ENCODE assay signal across 1 cellular context in the genomic region with DNA sequence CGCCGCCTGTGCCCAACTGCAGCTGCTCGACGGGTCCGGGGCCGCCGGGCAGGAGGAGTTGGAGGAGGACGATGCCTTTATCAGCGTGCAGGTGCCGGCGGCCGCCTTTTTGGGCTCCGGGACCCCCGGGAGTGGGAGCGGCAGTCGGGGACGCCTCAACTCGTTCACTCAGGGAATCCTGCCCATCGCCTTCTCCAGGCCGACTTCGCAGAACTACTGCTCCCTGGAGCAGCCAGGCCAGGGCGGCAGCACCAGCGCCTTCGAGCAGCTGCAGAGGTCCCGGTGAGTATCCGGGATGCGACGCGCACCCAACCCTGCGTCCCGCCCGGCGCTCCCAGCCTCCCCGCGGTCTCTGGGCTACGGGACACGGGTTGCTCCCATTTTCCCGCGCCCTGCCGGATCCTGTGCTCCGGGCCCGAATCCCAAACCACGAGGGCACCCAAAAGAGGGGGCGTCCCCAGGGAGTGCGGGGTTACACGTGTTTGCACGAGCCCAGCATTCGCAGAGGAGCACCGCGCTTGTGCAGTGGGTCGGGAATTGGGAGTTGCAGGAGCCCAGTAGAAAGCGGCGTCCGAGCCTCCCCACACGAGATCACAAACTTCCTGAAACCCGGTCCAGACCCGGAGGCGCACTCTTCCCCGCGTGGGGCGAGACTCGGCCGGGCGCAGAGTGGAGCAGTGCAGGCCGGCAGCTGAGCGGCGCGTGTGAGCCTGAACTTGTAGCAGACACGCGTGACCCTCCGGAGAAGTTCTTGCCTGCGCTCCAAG.
TF ChIP-seq lines count a peak whose summit lies in the region.

No MANE protein-coding gene starts in this region.

TF ChIP-seq in liver, 16 proteins besides CTCF, POLR2A, EP300 and RAD21 (continued from another document):
- TF ChIP-seq SP1 (IDR thresholded peaks at IDR 0.05) (no peak), RXRA (IDR thresholded peaks at IDR 0.05) (no peak), YY1 (IDR thresholded peaks at IDR 0.05) (peak; percentile 19)
- TF ChIP-seq, protein P1, sequence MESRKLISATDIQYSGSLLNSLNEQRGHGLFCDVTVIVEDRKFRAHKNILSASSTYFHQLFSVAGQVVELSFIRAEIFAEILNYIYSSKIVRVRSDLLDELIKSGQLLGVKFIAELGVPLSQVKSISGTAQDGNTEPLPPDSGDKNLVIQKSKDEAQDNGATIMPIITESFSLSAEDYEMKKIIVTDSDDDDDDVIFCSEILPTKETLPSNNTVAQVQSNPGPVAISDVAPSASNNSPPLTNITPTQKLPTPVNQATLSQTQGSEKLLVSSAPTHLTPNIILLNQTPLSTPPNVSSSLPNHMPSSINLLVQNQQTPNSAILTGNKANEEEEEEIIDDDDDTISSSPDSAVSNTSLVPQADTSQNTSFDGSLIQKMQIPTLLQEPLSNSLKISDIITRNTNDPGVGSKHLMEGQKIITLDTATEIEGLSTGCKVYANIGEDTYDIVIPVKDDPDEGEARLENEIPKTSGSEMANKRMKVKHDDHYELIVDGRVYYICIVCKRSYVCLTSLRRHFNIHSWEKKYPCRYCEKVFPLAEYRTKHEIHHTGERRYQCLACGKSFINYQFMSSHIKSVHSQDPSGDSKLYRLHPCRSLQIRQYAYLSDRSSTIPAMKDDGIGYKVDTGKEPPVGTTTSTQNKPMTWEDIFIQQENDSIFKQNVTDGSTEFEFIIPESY (IDR thresholded peaks at IDR 0.05) = no peak
